In genomic region chr19:21335721-21336120, GRCh38 we compare ENCODE assay signal across 1 cellular context.
TF ChIP-seq lines count a peak whose summit lies in the region.

No MANE protein-coding gene starts in this region.

TF ChIP-seq in GM12878, 131 proteins besides CTCF, POLR2A, EP300 and RAD21 (continued from another document):
- peak; percentile 84; the same call in 1 of the 2 replicates for TF ChIP-seq CBX5 (IDR thresholded peaks at IDR 0.05; ENCODE audit: low read depth)
